ENCODE assay signal across 16 cellular contexts in the genomic region with DNA sequence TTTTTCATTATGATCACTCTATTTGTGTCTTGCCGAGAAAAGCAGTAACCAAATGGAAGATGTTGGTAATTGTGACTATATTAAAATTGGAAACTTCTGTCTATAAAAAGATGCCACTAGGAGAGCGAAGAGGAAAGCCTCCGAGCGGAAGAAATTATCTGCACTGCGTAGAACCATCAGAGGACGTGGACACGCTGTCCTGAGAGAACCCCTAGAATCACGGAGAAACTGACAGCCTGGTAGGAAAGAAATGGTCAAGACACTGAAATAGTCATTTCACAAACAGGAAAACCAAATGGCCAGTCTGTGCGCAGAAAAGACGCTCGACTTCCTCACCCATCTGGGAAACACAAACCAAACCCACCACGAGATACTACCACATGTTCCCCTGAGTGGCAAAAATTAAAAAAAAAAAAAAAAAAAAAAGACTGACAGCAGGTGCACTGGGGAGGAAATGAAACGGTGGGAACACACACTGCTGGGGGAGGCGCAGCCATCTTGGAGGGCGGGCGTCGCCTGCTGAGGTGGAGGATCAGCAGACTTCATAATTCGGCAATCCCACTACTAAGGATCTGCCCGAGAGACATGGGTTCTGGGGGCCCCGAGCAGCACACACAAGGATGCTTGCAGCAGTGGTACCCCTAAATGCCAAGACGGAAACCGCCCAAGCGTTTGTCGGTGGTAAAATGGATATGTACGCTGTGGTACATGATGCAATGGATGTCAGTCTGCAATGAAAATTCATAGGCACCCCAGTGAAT. TPM values are rescaled to one million over a fixed set of nuclear protein-coding genes. Genes with fewer than 3 reads are reported as not detected.
DNase-seq lines count a peak whose midpoint lies in the region; ATAC-seq and TF ChIP-seq lines count a peak whose summit lies in the region.
"Had no signal": no experiment of that assay in that cellular context is flagged by ENCODE, and none has a peak within 500 bp of the region (broad histone marks: within the 10 kb centered on the region; RNA-seq: fewer than 3 reads in every experiment).

No MANE protein-coding gene starts in this region.

- H3K36me3 ChIP-seq in BLaER1: no peaks in the 10 kb centered on the region
- H3K36me3 ChIP-seq in naive thymus-derived CD4-positive, alpha-beta T cell (ENCODE audit: control insufficient read depth in 2 of 3, insufficient read depth in 3 of 3, low read length in 3 of 3): no peaks in the 10 kb centered on the region
- H3K36me3 ChIP-seq in gastrocnemius medialis: no peaks in the 10 kb centered on the region
- H3K36me3 ChIP-seq: heart right ventricle had no signal

- peak overlapping the region; percentile 13 for H3K4me3 Mint-ChIP-seq in activated CD8-positive, alpha-beta T cell treated with anti-CD3 and anti-CD28 coated beads, Interleukin-2, amount 10 ng/mL, durations not matched to agents 7 days and 5 days
- peak overlapping the region; percentile 50 to 77 (median 68) for H3K4me3 Mint-ChIP-seq in naive thymus-derived CD4-positive, alpha-beta T cell
- no peak overlapping the region for H3K4me3 Mint-ChIP-seq in glutamatergic neuron (ENCODE audit: unreplicated experiment)

- H4K20me1 ChIP-seq in BLaER1: no peaks in the 10 kb centered on the region

- H3K27me3 ChIP-seq in BLaER1 (no peaks in the 10 kb centered on the region), HL-60 (ENCODE audit: insufficient read depth, poor library complexity, severe bottlenecking) (peaks cover 21% of the 10 kb centered on the region), gastrocnemius medialis (peaks cover 39 to 54% (median 53%) of the 10 kb centered on the region in 3 donors)
- peaks cover 0 to 4% of the 10 kb centered on the region in 2 donors for H3K27me3 ChIP-seq in naive thymus-derived CD4-positive, alpha-beta T cell (ENCODE audit: control insufficient read depth in 2 of 2, insufficient read depth in 2 of 2, low read length in 2 of 2)

- peaks cover 83% of the 10 kb centered on the region for H3K4me1 ChIP-seq in BLaER1
- peaks cover 0 to 13% of the 10 kb centered on the region in 2 donors for H3K4me1 ChIP-seq in naive thymus-derived CD4-positive, alpha-beta T cell (ENCODE audit: control insufficient read depth in 2 of 2, insufficient read depth in 2 of 2, low read length in 2 of 2)
- H3K4me1 ChIP-seq in gastrocnemius medialis: no peaks in the 10 kb centered on the region
- H3K4me1 ChIP-seq: heart right ventricle had no signal

- POLR2A ChIA-PET in activated CD8-positive, alpha-beta T cell treated with anti-CD3 and anti-CD28 coated beads, Interleukin-2, amount 10 ng/mL, durations not matched to agents 7 days and 5 days (lab: Charles Lee): no interaction called here
- POLR2A ChIA-PET in naive thymus-derived CD4-positive, alpha-beta T cell (lab: Charles Lee): interaction anchor here (1.0 kb wide), 1 partner anchor 20 kb away, joined by 3 read pairs; no protein-coding TSS in a partner anchor

- H3K27ac ChIP-seq in BLaER1 (peak overlapping the region; percentile 55), HL-60 (replicated peaks) (no peak overlapping the region), gastrocnemius medialis (no peak overlapping the region)
- H3K27ac ChIP-seq in naive thymus-derived CD4-positive, alpha-beta T cell (ENCODE audit: low read depth, low read length): no peak overlapping the region
- H3K27ac ChIP-seq: heart right ventricle had no signal

- peak in 1 of 2 experiments; percentile 31 for DNase-seq in HL-60 (ENCODE audit: low read depth in 1 of 2, low spot score in 1 of 2)
- DNase-seq in activated CD8-positive, alpha-beta T cell treated with anti-CD3 and anti-CD28 coated beads, Interleukin-2, amount 10 ng/mL, durations not matched to agents 7 days and 5 days: peak; percentile 67
- no peak for DNase-seq in naive thymus-derived CD4-positive, alpha-beta T cell
- no peak for DNase-seq in SIG-M5 treated with dmso at 0.1 percent for 504 hours (lab: John Stamatoyannopoulos, UW; ENCODE audit: unreplicated experiment)
- no peak for DNase-seq in glutamatergic neuron
- no peak for DNase-seq in gastrocnemius medialis
- DNase-seq: activated CD4-positive, alpha-beta T cell treated with anti-CD3 and anti-CD28 coated beads for 4 hours; cerebellar nuclear complex; heart right ventricle; T-helper 1 cell had no signal

- no peaks in the 10 kb centered on the region for H3K9me3 Mint-ChIP-seq in activated CD8-positive, alpha-beta T cell treated with anti-CD3 and anti-CD28 coated beads, Interleukin-2, amount 10 ng/mL, durations not matched to agents 7 days and 5 days (ENCODE audit: insufficient read depth)
- peaks cover 0 to 12% (median 0%) of the 10 kb centered on the region in 11 donors for H3K9me3 Mint-ChIP-seq in naive thymus-derived CD4-positive, alpha-beta T cell
- peaks cover 6% of the 10 kb centered on the region for H3K9me3 Mint-ChIP-seq in glutamatergic neuron (ENCODE audit: unreplicated experiment)

- peaks cover 59% of the 10 kb centered on the region for H3K4me1 Mint-ChIP-seq in activated CD8-positive, alpha-beta T cell treated with anti-CD3 and anti-CD28 coated beads, Interleukin-2, amount 10 ng/mL, durations not matched to agents 7 days and 5 days (ENCODE audit: low read depth)
- H3K4me1 Mint-ChIP-seq in naive thymus-derived CD4-positive, alpha-beta T cell: peaks cover 17 to 41% (median 27%) of the 10 kb centered on the region in 7 donors
- H3K4me1 Mint-ChIP-seq in glutamatergic neuron (ENCODE audit: low read depth, unreplicated experiment): peaks cover 14% of the 10 kb centered on the region

- H3K27ac Mint-ChIP-seq in activated CD8-positive, alpha-beta T cell treated with anti-CD3 and anti-CD28 coated beads, Interleukin-2, amount 10 ng/mL, durations not matched to agents 7 days and 5 days: peak overlapping the region; percentile 89
- H3K27ac Mint-ChIP-seq in naive thymus-derived CD4-positive, alpha-beta T cell: peak overlapping the region in 4 of 9 donors; percentile 2 to 57 (median 4)
- H3K27ac Mint-ChIP-seq in glutamatergic neuron (ENCODE audit: unreplicated experiment): no peak overlapping the region

- intact Hi-C loops in naive thymus-derived CD4-positive, alpha-beta T cell (cut with micrococcal nuclease): no loop called here
- intact Hi-C loops in gastrocnemius medialis (cut with DNase I; ENCODE audit: low total_unique reads): no loop called here

- no peaks in the 10 kb centered on the region for H3K36me3 Mint-ChIP-seq in activated CD8-positive, alpha-beta T cell treated with anti-CD3 and anti-CD28 coated beads, Interleukin-2, amount 10 ng/mL, durations not matched to agents 7 days and 5 days (ENCODE audit: low read depth)
- no peaks in the 10 kb centered on the region for H3K36me3 Mint-ChIP-seq in naive thymus-derived CD4-positive, alpha-beta T cell
- no peaks in the 10 kb centered on the region for H3K36me3 Mint-ChIP-seq in glutamatergic neuron (ENCODE audit: unreplicated experiment)

- TF ChIP-seq CTCF in HL-60 (IDR thresholded peaks at IDR 0.05; ENCODE audit: insufficient read depth, low read length): no peak
- TF ChIP-seq CTCF in glutamatergic neuron (IDR thresholded peaks at IDR 0.05; ENCODE audit: partially characterized antibody, unreplicated experiment): no peak
- TF ChIP-seq CTCF in gastrocnemius medialis (IDR thresholded peaks at IDR 0.05 in 4 of 5, conservative IDR thresholded peaks at IDR 0.05 in 1 of 5): no peak

- peak; percentile 71 for ATAC-seq in activated CD8-positive, alpha-beta T cell treated with anti-CD3 and anti-CD28 coated beads, Interleukin-2, amount 10 ng/mL, durations not matched to agents 7 days and 5 days
- ATAC-seq in naive thymus-derived CD4-positive, alpha-beta T cell: peak; percentile 48
- ATAC-seq in GM18505 (IDR thresholded peaks at IDR 0.05; ENCODE audit: unreplicated experiment) (no peak), gastrocnemius medialis (no peak)
- ATAC-seq: Panc1 had no signal

- CTCF ChIA-PET in activated CD8-positive, alpha-beta T cell treated with anti-CD3 and anti-CD28 coated beads, Interleukin-2, amount 10 ng/mL, durations not matched to agents 7 days and 5 days (lab: Charles Lee): interaction anchor here (1.7 kb wide), 1 partner anchor 35 kb away, joined by 6 read pairs; no protein-coding TSS in a partner anchor
- CTCF ChIA-PET in naive thymus-derived CD4-positive, alpha-beta T cell (lab: Charles Lee): no interaction called here

- H3K9me3 ChIP-seq in BLaER1: no peaks in the 10 kb centered on the region
- no peaks in the 10 kb centered on the region for H3K9me3 ChIP-seq in naive thymus-derived CD4-positive, alpha-beta T cell (ENCODE audit: control insufficient read depth in 2 of 3, low read length in 3 of 3)
- no peaks in the 10 kb centered on the region for H3K9me3 ChIP-seq in gastrocnemius medialis
- H3K9me3 ChIP-seq: heart right ventricle had no signal

- no peak for TF ChIP-seq POLR2A in GM18505 (IDR thresholded peaks at IDR 0.05; ENCODE audit: borderline replicate concordance, extremely low read depth, insufficient read depth, insufficient read length)
- TF ChIP-seq POLR2A in gastrocnemius medialis (IDR thresholded peaks at IDR 0.05): no peak

- peak overlapping the region; percentile 43; the same call in 1 of the 2 replicates for H3K9ac ChIP-seq in BLaER1

- peaks cover 32% of the 10 kb centered on the region for H3K27me3 Mint-ChIP-seq in activated CD8-positive, alpha-beta T cell treated with anti-CD3 and anti-CD28 coated beads, Interleukin-2, amount 10 ng/mL, durations not matched to agents 7 days and 5 days (ENCODE audit: low read depth)
- peaks cover 28 to 60% (median 45%) of the 10 kb centered on the region in 5 donors for H3K27me3 Mint-ChIP-seq in naive thymus-derived CD4-positive, alpha-beta T cell
- peaks cover 24% of the 10 kb centered on the region for H3K27me3 Mint-ChIP-seq in glutamatergic neuron (ENCODE audit: unreplicated experiment)

- in situ Hi-C loops in gastrocnemius medialis (cut with MboI; ENCODE audit: low sequenced_read_pairs in 4 of 4): no loop called here

- H3K4me3 ChIP-seq in BLaER1 (peak overlapping the region; percentile 52), HL-60 (replicated peaks; ENCODE audit: insufficient read depth, low read length) (peak overlapping the region; percentile 22), gastrocnemius medialis (no peak overlapping the region)
- peak overlapping the region; percentile 35 for H3K4me3 ChIP-seq in naive thymus-derived CD4-positive, alpha-beta T cell (ENCODE audit: low read length)
- H3K4me3 ChIP-seq: heart right ventricle had no signal

- H3K4me2 ChIP-seq in BLaER1: peak overlapping the region; percentile 88

RNA-seq across cellular contexts. Expression of gene IFITM10, which starts 21.3 kb away (rescaled TPM):
- total RNA-seq in activated CD8-positive, alpha-beta T cell treated with anti-CD3 and anti-CD28 coated beads, Interleukin-2, amount 10 ng/mL, durations not matched to agents 7 days and 5 days: 1 to 10 TPM in 1 of 2 experiments, under 1 TPM in 1; 0.63 to 1.0 TPM
- 10 to 100 TPM in 1 of 5 experiments, 1 to 10 TPM in 4; 1.4 to 16.0 (median 2.1) TPM for total RNA-seq in naive thymus-derived CD4-positive, alpha-beta T cell
- not detected for polyA plus RNA-seq in naive thymus-derived CD4-positive, alpha-beta T cell
- total RNA-seq in glutamatergic neuron (ENCODE audit: unreplicated experiment) (5.4 TPM), gastrocnemius medialis (1 to 10 TPM; 1.1 to 7.2 (median 4.9) TPM)

RNA-seq across cellular contexts. Expression of gene KRTAP5-6, which starts 32.1 kb away (rescaled TPM):
- total RNA-seq in activated CD8-positive, alpha-beta T cell treated with anti-CD3 and anti-CD28 coated beads, Interleukin-2, amount 10 ng/mL, durations not matched to agents 7 days and 5 days: not detected
- total RNA-seq in naive thymus-derived CD4-positive, alpha-beta T cell: not detected
- not detected for polyA plus RNA-seq in naive thymus-derived CD4-positive, alpha-beta T cell
- total RNA-seq in glutamatergic neuron (ENCODE audit: unreplicated experiment) (not detected), gastrocnemius medialis (not detected)
- total RNA-seq: endothelial cell of umbilical vein, heart right ventricle, pulmonary artery endothelial cell, ureter had no signal
- polyA plus RNA-seq: endothelial cell of umbilical vein, heart right ventricle had no signal

RNA-seq across cellular contexts. Expression of gene CTSD, which starts 34.6 kb away (rescaled TPM):
- total RNA-seq in activated CD8-positive, alpha-beta T cell treated with anti-CD3 and anti-CD28 coated beads, Interleukin-2, amount 10 ng/mL, durations not matched to agents 7 days and 5 days: 100 to 1,000 TPM; 153 to 172 TPM
- total RNA-seq in naive thymus-derived CD4-positive, alpha-beta T cell: 100 to 1,000 TPM; 103 to 378 (median 186) TPM
- polyA plus RNA-seq in naive thymus-derived CD4-positive, alpha-beta T cell: 100 to 1,000 TPM; 183 to 218 TPM
- total RNA-seq in glutamatergic neuron (ENCODE audit: unreplicated experiment): 159 TPM
- total RNA-seq in gastrocnemius medialis: 100 to 1,000 TPM; 490 to 981 (median 845) TPM

Comparison
In these comparisons a context has a peak if more than half of its experiments do, and no peak if none do; other contexts are left out.
1. H3K4me3 ChIP-seq: peak in BLaER1 (single experiment), HL-60 (single experiment) and naive thymus-derived CD4-positive, alpha-beta T cell (single experiment); none in gastrocnemius medialis (0 of 4).
2. ATAC-seq: peak in activated CD8-positive, alpha-beta T cell treated with anti-CD3 and anti-CD28 coated beads, Interleukin-2, amount 10 ng/mL, durations not matched to agents 7 days and 5 days (single experiment) and naive thymus-derived CD4-positive, alpha-beta T cell (single experiment); none in GM18505 (single experiment) and gastrocnemius medialis (0 of 2).